Comparison of ENCODE assay signal across 17 cellular contexts in genomic region chr10:17713133-17713532, GRCh38. TPM values are rescaled to one million over a fixed set of nuclear protein-coding genes. Genes with fewer than 3 reads are reported as not detected.
DNase-seq lines count a peak whose midpoint lies in the region; ATAC-seq and TF ChIP-seq lines count a peak whose summit lies in the region.
"Had no signal": no experiment of that assay in that cellular context is flagged by ENCODE, and none has a peak within 500 bp of the region (broad histone marks: within the 10 kb centered on the region; RNA-seq: fewer than 3 reads in every experiment).

No MANE protein-coding gene starts in this region.

- no peak for TF ChIP-seq POLR2A in testis (IDR thresholded peaks at IDR 0.05)

- H3K27ac Mint-ChIP-seq in T-helper 1 cell treated with Interleukin-12 subunit alpha and Interleukin-12 subunit beta and Interleukin-4 antibody, amounts not matched to agents 30 μg/mL and 1 μg/mL, for 36 hours, result peak overlapping the region; percentile 8
- H3K27ac Mint-ChIP-seq in endodermal cell (no peak overlapping the region), mesothelial cell of epicardium (no peak overlapping the region)
- no peak overlapping the region for H3K27ac Mint-ChIP-seq in CD8-positive, alpha-beta T cell
- H3K27ac Mint-ChIP-seq: memory B cell had no signal

- ATAC-seq in HG02610 (IDR thresholded peaks at IDR 0.05; ENCODE audit: unreplicated experiment) (no peak), HG03097 (IDR thresholded peaks at IDR 0.05; ENCODE audit: low FRiP score, unreplicated experiment) (no peak)
- no peak for ATAC-seq in CD8-positive, alpha-beta T cell

- H3K4me1 ChIP-seq in endodermal cell (ENCODE audit: control insufficient read depth, insufficient read depth, low read length) (no peaks in the 10 kb centered on the region), testis (no peaks in the 10 kb centered on the region)
- H3K4me1 ChIP-seq in CD8-positive, alpha-beta T cell (ENCODE audit: insufficient read depth, low read length), result no peaks in the 10 kb centered on the region
- H3K4me1 ChIP-seq: stomach had no signal

- POLR2A ChIA-PET in CD8-positive, alpha-beta T cell (lab: Charles Lee), result no interaction called here

- WGBS in endodermal cell (ENCODE audit: insufficient coverage in 1 of 2, insufficient read length in 1 of 2), 2 experiments, result 67 to 85% methylated on average over 5 to 8 of the region's 8 CpGs
- 51% methylated on average over 8 of the region's 8 CpGs for WGBS in testis, 2 donors

- H3K36me3 ChIP-seq in endodermal cell (ENCODE audit: control insufficient read depth, insufficient read depth, low read length) (peaks cover 86% of the 10 kb centered on the region), testis (ENCODE audit: low read depth, missing control alignments) (no peaks in the 10 kb centered on the region)
- H3K36me3 ChIP-seq in CD8-positive, alpha-beta T cell (ENCODE audit: insufficient read depth, low read length), result peaks cover 9% of the 10 kb centered on the region

- no peaks in the 10 kb centered on the region for H3K27me3 Mint-ChIP-seq in T-helper 1 cell treated with Interleukin-12 subunit alpha and Interleukin-12 subunit beta and Interleukin-4 antibody, amounts not matched to agents 30 μg/mL and 1 μg/mL, for 36 hours (ENCODE audit: low read depth)
- H3K27me3 Mint-ChIP-seq in endodermal cell (ENCODE audit: insufficient read depth), result no peaks in the 10 kb centered on the region
- no peaks in the 10 kb centered on the region for H3K27me3 Mint-ChIP-seq in mesothelial cell of epicardium (ENCODE audit: low read depth)
- H3K27me3 Mint-ChIP-seq in CD8-positive, alpha-beta T cell (ENCODE audit: low read depth), result no peaks in the 10 kb centered on the region
- H3K27me3 Mint-ChIP-seq: memory B cell had no signal

- DNase-seq in T-helper 1 cell (no peak), endodermal cell (no peak), mesothelial cell of epicardium (ENCODE audit: low spot score in 2 of 2, unreplicated experiment in 2 of 2) (no peak), testis (peak; percentile 47)
- DNase-seq in CD8-positive, alpha-beta T cell, result no peak
- DNase-seq: 8988T; effector memory CD4-positive, alpha-beta T cell; Kasumi-1; NCI-H1436 treated with DMSO at 0.1 percent for 48 hours; NCI-H446; pancreas; stomach had no signal

- H3K9me3 ChIP-seq in endodermal cell (ENCODE audit: control insufficient read depth, low read length) (peaks cover 6% of the 10 kb centered on the region), testis (no peaks in the 10 kb centered on the region)
- H3K9me3 ChIP-seq in CD8-positive, alpha-beta T cell (ENCODE audit: low read length), result no peaks in the 10 kb centered on the region
- H3K9me3 ChIP-seq: pancreas, stomach had no signal

- no peaks in the 10 kb centered on the region for H3K27me3 ChIP-seq in endodermal cell (ENCODE audit: control insufficient read depth, insufficient read depth, low read length, poor library complexity, severe bottlenecking)
- no peaks in the 10 kb centered on the region for H3K27me3 ChIP-seq in testis
- H3K27me3 ChIP-seq in CD8-positive, alpha-beta T cell (ENCODE audit: insufficient read depth, low read length), result no peaks in the 10 kb centered on the region
- H3K27me3 ChIP-seq: pancreas, stomach had no signal

- no peaks in the 10 kb centered on the region for H3K9me3 Mint-ChIP-seq in T-helper 1 cell treated with Interleukin-12 subunit alpha and Interleukin-12 subunit beta and Interleukin-4 antibody, amounts not matched to agents 30 μg/mL and 1 μg/mL, for 36 hours
- H3K9me3 Mint-ChIP-seq in endodermal cell (peaks cover 2% of the 10 kb centered on the region), mesothelial cell of epicardium (peaks cover 5% of the 10 kb centered on the region)
- H3K9me3 Mint-ChIP-seq in CD8-positive, alpha-beta T cell, result no peaks in the 10 kb centered on the region

- peaks cover 37% of the 10 kb centered on the region for H3K36me3 Mint-ChIP-seq in T-helper 1 cell treated with Interleukin-12 subunit alpha and Interleukin-12 subunit beta and Interleukin-4 antibody, amounts not matched to agents 30 μg/mL and 1 μg/mL, for 36 hours (ENCODE audit: low read depth)
- H3K36me3 Mint-ChIP-seq in endodermal cell (ENCODE audit: low read depth) (peaks cover 71% of the 10 kb centered on the region), mesothelial cell of epicardium (peaks cover 52% of the 10 kb centered on the region)
- H3K36me3 Mint-ChIP-seq in CD8-positive, alpha-beta T cell, result peaks cover 90% of the 10 kb centered on the region

- TF ChIP-seq CTCF in endodermal cell (conservative IDR thresholded peaks at IDR 0.05) (no peak), mesothelial cell of epicardium (IDR thresholded peaks at IDR 0.05; ENCODE audit: unreplicated experiment) (no peak), testis (IDR thresholded peaks at IDR 0.05) (peak in 1 of 3 experiments; percentile 5)
- TF ChIP-seq CTCF in CD8-positive, alpha-beta T cell (IDR thresholded peaks at IDR 0.05), result no peak

- CTCF ChIA-PET in CD8-positive, alpha-beta T cell (lab: Charles Lee), result no interaction called here

- H3K27ac ChIP-seq in endodermal cell (ENCODE audit: low read depth, low read length) (peak overlapping the region; percentile 87), testis (no peak overlapping the region)
- H3K27ac ChIP-seq in CD8-positive, alpha-beta T cell (ENCODE audit: low read depth, low read length), result no peak overlapping the region
- H3K27ac ChIP-seq: pancreas, stomach had no signal

- intact Hi-C loops in testis (cut with DNase I; ENCODE audit: low total_unique reads), result no loop called here
- intact Hi-C loops in CD8-positive, alpha-beta T cell (cut with DNase I, micrococcal nuclease), result no loop called here

- no peak overlapping the region for H3K9ac ChIP-seq in endodermal cell (ENCODE audit: extremely low read depth, low read length, poor library complexity, severe bottlenecking)

- H3K4me3 Mint-ChIP-seq in T-helper 1 cell treated with Interleukin-12 subunit alpha and Interleukin-12 subunit beta and Interleukin-4 antibody, amounts not matched to agents 30 μg/mL and 1 μg/mL, for 36 hours, result no peak overlapping the region
- no peak overlapping the region for H3K4me3 Mint-ChIP-seq in endodermal cell
- H3K4me3 Mint-ChIP-seq in mesothelial cell of epicardium, result peak overlapping the region; percentile 3
- no peak overlapping the region for H3K4me3 Mint-ChIP-seq in CD8-positive, alpha-beta T cell
- H3K4me3 Mint-ChIP-seq: memory B cell had no signal

- no peak overlapping the region for H3K4me3 ChIP-seq in endodermal cell (ENCODE audit: low read length)
- peak overlapping the region; percentile 14 to 35 for H3K4me3 ChIP-seq in testis
- no peak overlapping the region for H3K4me3 ChIP-seq in CD8-positive, alpha-beta T cell (ENCODE audit: low read depth, low read length)
- H3K4me3 ChIP-seq: pancreas had no signal

- no peaks in the 10 kb centered on the region for H3K4me1 Mint-ChIP-seq in T-helper 1 cell treated with Interleukin-12 subunit alpha and Interleukin-12 subunit beta and Interleukin-4 antibody, amounts not matched to agents 30 μg/mL and 1 μg/mL, for 36 hours (ENCODE audit: low read depth)
- H3K4me1 Mint-ChIP-seq in endodermal cell, result no peaks in the 10 kb centered on the region
- H3K4me1 Mint-ChIP-seq in mesothelial cell of epicardium, result no peaks in the 10 kb centered on the region
- no peaks in the 10 kb centered on the region for H3K4me1 Mint-ChIP-seq in CD8-positive, alpha-beta T cell (ENCODE audit: low read depth)
- H3K4me1 Mint-ChIP-seq: memory B cell had no signal

RNA-seq across cellular contexts. Expression of gene TMEM236, which starts 38.9 kb away (rescaled TPM):
- total RNA-seq in endodermal cell, result under 1 TPM in 1 of 2 donors, not detected in 1; 0.04 TPM
- not detected for polyA plus RNA-seq in endodermal cell (2013, experiment 1 of 2)
- 0.04 TPM for polyA plus RNA-seq in endodermal cell (2013, experiment 2 of 2)
- 0.04 TPM in 1 of 3 replicates, not detected in the others for total RNA-seq in mesothelial cell of epicardium
- under 1 TPM; 0.43 to 0.47 TPM for total RNA-seq in testis
- 0.49 TPM for polyA plus RNA-seq in testis (ENCODE audit: insufficient read depth, low read depth, low replicate concordance)
- not detected for total RNA-seq in CD8-positive, alpha-beta T cell
- total RNA-seq: OCI-LY7 had no signal

Comparison
In these comparisons a context has a peak if more than half of its experiments do, and no peak if none do; other contexts are left out.
1. H3K4me3 ChIP-seq: peak in testis (2 of 2); none in endodermal cell (single experiment) and CD8-positive, alpha-beta T cell (single experiment).